Comparison of ENCODE assay signal across 1 cellular context in genomic region chr2:70070557-70071268, GRCh38.
A peak's percentile ranks its signal among the peaks of the same experiment; 100 is the strongest.
TF ChIP-seq lines count a peak whose summit lies in the region.

No MANE protein-coding gene starts in this region.

TF ChIP-seq in HepG2, 621 proteins besides CTCF, POLR2A, EP300 and RAD21 (continued from another document and continues in another):
- TF ChIP-seq PATZ1 (CRISPR knock-in tag; IDR thresholded peaks at IDR 0.05), result 0 out of 2 replicates have a peak, but pooled peaks have one; percentile 19
- TF ChIP-seq MED1 (CRISPR knock-in tag; IDR thresholded peaks at IDR 0.05), result peak; percentile 41; the same call in 1 of the 2 replicates
- TF ChIP-seq CREM (IDR thresholded peaks at IDR 0.05), result no peak
- no peak for TF ChIP-seq CREM (CRISPR knock-in tag; IDR thresholded peaks at IDR 0.05)
- TF ChIP-seq TFE3 (CRISPR knock-in tag; IDR thresholded peaks at IDR 0.05), result 0 out of 2 replicates have a peak, but pooled peaks have one; percentile 17
- TF ChIP-seq DBP (CRISPR knock-in tag; IDR thresholded peaks at IDR 0.05; ENCODE audit: not compliant biosample characterization), result no peak
- TF ChIP-seq ZFP1 (CRISPR knock-in tag; IDR thresholded peaks at IDR 0.05), result no peak
- no peak for TF ChIP-seq ZSCAN5A (CRISPR knock-in tag; IDR thresholded peaks at IDR 0.05; ENCODE audit: borderline replicate concordance)
- no peak for TF ChIP-seq CREB1 (IDR thresholded peaks at IDR 0.05)
- TF ChIP-seq CREB1 (CRISPR knock-in tag; IDR thresholded peaks at IDR 0.05), result peak; percentile 18; the same call in 1 of the 2 replicates
- TF ChIP-seq ZNF83 (CRISPR knock-in tag; IDR thresholded peaks at IDR 0.05; ENCODE audit: borderline replicate concordance), result no peak
- TF ChIP-seq SMAD3 (CRISPR knock-in tag; IDR thresholded peaks at IDR 0.05), result 0 out of 2 replicates have a peak, but pooled peaks have one; percentile 45
- 0 out of 2 replicates have a peak, but pooled peaks have one; percentile 27 for TF ChIP-seq ZNF614 (CRISPR knock-in tag; IDR thresholded peaks at IDR 0.05; ENCODE audit: borderline replicate concordance)
- no peak for TF ChIP-seq ZBTB8A (CRISPR knock-in tag; IDR thresholded peaks at IDR 0.05; ENCODE audit: borderline replicate concordance, low read depth)
- 0 out of 2 replicates have a peak, but pooled peaks have one; percentile 36 for TF ChIP-seq PHF21A (CRISPR knock-in tag; IDR thresholded peaks at IDR 0.05)
- peak; percentile 50 to 92; a peak in 3 of 4 replicates for TF ChIP-seq HMGXB4 (CRISPR knock-in tag; IDR thresholded peaks at IDR 0.05; ENCODE audit: borderline replicate concordance in 1 of 2, low read depth in 1 of 2)
- peak; percentile 88 for TF ChIP-seq YY1 (IDR thresholded peaks at IDR 0.05; ENCODE audit: insufficient read depth, insufficient replicate concordance, low read depth, low read length)
- TF ChIP-seq NCOA5 (CRISPR knock-in tag; IDR thresholded peaks at IDR 0.05), result no peak
- TF ChIP-seq POLR2AphosphoS2 (IDR thresholded peaks at IDR 0.05; ENCODE audit: low read depth, low read length), result no peak
- no peak for TF ChIP-seq MEIS2 (CRISPR knock-in tag; IDR thresholded peaks at IDR 0.05)
- TF ChIP-seq ZFP90 (CRISPR knock-in tag; IDR thresholded peaks at IDR 0.05; ENCODE audit: borderline replicate concordance), result no peak
- TF ChIP-seq ZNF264 (CRISPR knock-in tag; IDR thresholded peaks at IDR 0.05), result peak; percentile 37; the same call in 1 of the 2 replicates
- TF ChIP-seq HNRNPL (IDR thresholded peaks at IDR 0.05; ENCODE audit: low read depth, low read length), result no peak
- peak; percentile 35; the same call in 1 of the 2 replicates for TF ChIP-seq CBX5 (CRISPR knock-in tag; IDR thresholded peaks at IDR 0.05; ENCODE audit: borderline replicate concordance)
- TF ChIP-seq ZNF580 (CRISPR knock-in tag; IDR thresholded peaks at IDR 0.05; ENCODE audit: borderline replicate concordance, low read depth), result peak; percentile 49; the same call in 1 of the 2 replicates
- TF ChIP-seq ZBED4 (CRISPR knock-in tag; IDR thresholded peaks at IDR 0.05; ENCODE audit: borderline replicate concordance), result no peak
- no peak for TF ChIP-seq STAT5B (CRISPR knock-in tag; IDR thresholded peaks at IDR 0.05)
- peak; percentile 74 for TF ChIP-seq SAP130 (CRISPR knock-in tag; IDR thresholded peaks at IDR 0.05; ENCODE audit: low read depth)
- peak; percentile 25; the same call in 1 of the 2 replicates for TF ChIP-seq ARID5B (CRISPR knock-in tag; IDR thresholded peaks at IDR 0.05)
- no peak for TF ChIP-seq DR1 (CRISPR knock-in tag; IDR thresholded peaks at IDR 0.05)
- TF ChIP-seq ZNF552 (CRISPR knock-in tag; IDR thresholded peaks at IDR 0.05; ENCODE audit: borderline replicate concordance), result no peak
- TF ChIP-seq ZNF12 (CRISPR knock-in tag; IDR thresholded peaks at IDR 0.05), result peak; percentile 25; the same call in 1 of the 2 replicates
- peak; percentile 34; the same call in 1 of the 2 replicates for TF ChIP-seq TARDBP (CRISPR knock-in tag; IDR thresholded peaks at IDR 0.05)
- TF ChIP-seq ZMYM4 (CRISPR knock-in tag; IDR thresholded peaks at IDR 0.05), result peak; percentile 46; the same call in 1 of the 2 replicates
- TF ChIP-seq ZNF672 (CRISPR knock-in tag; IDR thresholded peaks at IDR 0.05), result no peak
- no peak for TF ChIP-seq GFI1 (CRISPR knock-in tag; IDR thresholded peaks at IDR 0.05; ENCODE audit: borderline replicate concordance)
- peak; percentile 69; the same call in 1 of the 2 replicates for TF ChIP-seq ZNF792 (CRISPR knock-in tag; IDR thresholded peaks at IDR 0.05)
- TF ChIP-seq ZSCAN22 (CRISPR knock-in tag; IDR thresholded peaks at IDR 0.05), result no peak
- TF ChIP-seq ZBTB46 (CRISPR knock-in tag; IDR thresholded peaks at IDR 0.05; ENCODE audit: borderline replicate concordance), result no peak
- peak; percentile 48; the same call in 1 of the 2 replicates for TF ChIP-seq IRF2 (CRISPR knock-in tag; IDR thresholded peaks at IDR 0.05)
- TF ChIP-seq ZNF335 (CRISPR knock-in tag; IDR thresholded peaks at IDR 0.05), result peak; percentile 65; the same call in 1 of the 2 replicates
- no peak for TF ChIP-seq SP2 (CRISPR knock-in tag; IDR thresholded peaks at IDR 0.05)
- peak; percentile 27; the same call in 1 of the 2 replicates for TF ChIP-seq NCOA2 (CRISPR knock-in tag; IDR thresholded peaks at IDR 0.05)
- peak; percentile 25; the same call in 1 of the 2 replicates for TF ChIP-seq ZFX (CRISPR knock-in tag; IDR thresholded peaks at IDR 0.05; ENCODE audit: low read depth)
- TF ChIP-seq NR0B2 (CRISPR knock-in tag; IDR thresholded peaks at IDR 0.05), result no peak
- TF ChIP-seq STAG1 (CRISPR knock-in tag; IDR thresholded peaks at IDR 0.05), result peak; percentile 90
- peak; percentile 26; the same call in 1 of the 2 replicates for TF ChIP-seq BCL6 (CRISPR knock-in tag; IDR thresholded peaks at IDR 0.05)
- no peak for TF ChIP-seq IKZF1 (IDR thresholded peaks at IDR 0.05)
